Comparison of ENCODE assay signal across 13 cellular contexts in the genomic region with DNA sequence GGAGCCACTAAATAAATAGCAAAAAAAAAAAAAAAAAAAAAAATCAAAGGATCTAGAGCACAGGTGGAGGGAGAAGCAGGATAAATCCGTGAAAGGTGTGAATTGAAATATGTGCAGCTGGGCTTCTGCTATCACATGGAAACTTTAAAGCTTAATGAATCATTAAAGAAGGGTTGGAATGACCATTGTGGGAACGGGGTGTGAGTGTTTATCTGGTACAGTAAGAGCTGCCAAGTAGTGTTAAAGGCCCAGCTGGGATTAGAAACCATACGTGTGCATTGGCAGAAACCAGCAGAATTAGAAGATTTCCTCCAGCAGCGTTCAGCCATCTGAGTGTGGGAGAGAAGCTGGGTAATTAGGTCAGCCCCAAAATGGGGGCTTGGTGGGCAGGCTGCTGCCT. TPM values are rescaled to one million over a fixed set of nuclear protein-coding genes. Genes with fewer than 3 reads are reported as not detected.
DNase-seq lines count a peak whose midpoint lies in the region; ATAC-seq, FAIRE-seq and TF ChIP-seq lines count a peak whose summit lies in the region.
"Had no signal": no experiment of that assay in that cellular context is flagged by ENCODE, and none has a peak within 500 bp of the region (broad histone marks: within the 10 kb centered on the region; RNA-seq: fewer than 3 reads in every experiment).

No MANE protein-coding gene starts in this region.

- no peaks in the 10 kb centered on the region for H3K36me3 ChIP-seq in endothelial cell of umbilical vein (ENCODE audit: control insufficient read depth in 2 of 2, extremely low read depth in 1 of 2, insufficient read depth in 2 of 2, low read length in 2 of 2)
- no peaks in the 10 kb centered on the region for H3K36me3 ChIP-seq in liver (ENCODE audit: control insufficient read depth in 4 of 4, insufficient read depth in 3 of 4, low read depth in 1 of 4, low read length in 3 of 4)
- H3K36me3 ChIP-seq: right lobe of liver had no signal

- no peak overlapping the region for H3K27ac ChIP-seq in endothelial cell of umbilical vein (ENCODE audit: insufficient read depth, low read depth, low read length)
- H3K27ac ChIP-seq in liver (ENCODE audit: low read depth in 1 of 2, low read length in 2 of 2) = no peak overlapping the region
- H3K27ac ChIP-seq: right lobe of liver, SK-N-MC had no signal

- TF ChIP-seq CTCF in endothelial cell of umbilical vein (IDR thresholded peaks at IDR 0.05; ENCODE audit: extremely low read depth in 1 of 2, insufficient read depth in 1 of 2, low read depth in 1 of 2, low read length in 2 of 2) (no peak), liver (IDR thresholded peaks at IDR 0.05; ENCODE audit: low read depth, low read length, missing input control) (no peak), GM10248 (IDR thresholded peaks at IDR 0.05; ENCODE audit: control extremely low read depth, extremely low read depth, low read depth, missing control alignments) (no peak)

- no TSS peak for BruUV-seq in endothelial cell of umbilical vein (replicated peaks; lab: Mats Ljungman, UMichigan)

- H3K36me3 Mint-ChIP-seq in activated CD4-positive, alpha-beta T cell treated with anti-CD3 and anti-CD28 coated beads, Interleukin-2, amount 10 ng/mL, durations not matched to agents 24 days and 14 days (ENCODE audit: low read depth) = no peaks in the 10 kb centered on the region

- no peak for TF ChIP-seq POLR2A in endothelial cell of umbilical vein (IDR thresholded peaks at IDR 0.05; ENCODE audit: low read depth, low read length)

- TF ChIP-seq RAD21 in liver (IDR thresholded peaks at IDR 0.05) = no peak

- POLR2A ChIA-PET in endothelial cell of umbilical vein (lab: Charles Lee) = no interaction called here
- POLR2A ChIA-PET in GM10248 (lab: Yijun Ruan, JAX) = no interaction called here

- H2AFZ ChIP-seq in endothelial cell of umbilical vein (ENCODE audit: low read depth, low read length) = peak overlapping the region; percentile 6

- H3K27me3 ChIP-seq in endothelial cell of umbilical vein (ENCODE audit: control insufficient read depth in 2 of 2, insufficient read depth in 2 of 2, low read length in 2 of 2) = no peaks in the 10 kb centered on the region
- no peaks in the 10 kb centered on the region for H3K27me3 ChIP-seq in liver (ENCODE audit: control insufficient read depth in 4 of 4, insufficient read depth in 4 of 4, low read length in 3 of 4)
- H3K27me3 ChIP-seq: right lobe of liver had no signal

- no peaks in the 10 kb centered on the region for H3K9me1 ChIP-seq in endothelial cell of umbilical vein (replicated peaks; ENCODE audit: control insufficient read depth, extremely low read depth, insufficient read depth, low read length)

- H3K9me3 ChIP-seq in endothelial cell of umbilical vein (replicated peaks; ENCODE audit: control insufficient read depth, insufficient read depth, low read length) (no peaks in the 10 kb centered on the region), liver (ENCODE audit: control insufficient read depth in 4 of 4, low read length in 3 of 4) (no peaks in the 10 kb centered on the region)
- H3K9me3 ChIP-seq: right lobe of liver had no signal

- H3K4me1 Mint-ChIP-seq in activated CD4-positive, alpha-beta T cell treated with anti-CD3 and anti-CD28 coated beads, Interleukin-2, amount 10 ng/mL, durations not matched to agents 24 days and 14 days = peaks cover 3% of the 10 kb centered on the region
- H3K4me1 Mint-ChIP-seq: activated CD4-positive, alpha-beta T cell treated with anti-CD3 and anti-CD28 coated beads for 36 hours had no signal

- H3K79me2 ChIP-seq in endothelial cell of umbilical vein (ENCODE audit: control insufficient read depth, insufficient read depth, low read length) = no peaks in the 10 kb centered on the region

- no peak overlapping the region for H3K9ac ChIP-seq in endothelial cell of umbilical vein (replicated peaks; ENCODE audit: extremely low read depth, insufficient read depth, low read length)
- no peak overlapping the region for H3K9ac ChIP-seq in liver (ENCODE audit: low read depth in 1 of 2, low read length in 2 of 2)

- H3K4me2 ChIP-seq in endothelial cell of umbilical vein (ENCODE audit: insufficient read depth, low read length) = no peak overlapping the region

- H3K27me3 Mint-ChIP-seq in activated CD4-positive, alpha-beta T cell treated with anti-CD3 and anti-CD28 coated beads, Interleukin-2, amount 10 ng/mL, durations not matched to agents 24 days and 14 days = no peaks in the 10 kb centered on the region
- H3K27me3 Mint-ChIP-seq: activated CD4-positive, alpha-beta T cell treated with anti-CD3 and anti-CD28 coated beads for 36 hours had no signal

- no peak overlapping the region for H3K4me3 Mint-ChIP-seq in activated CD4-positive, alpha-beta T cell treated with anti-CD3 and anti-CD28 coated beads, Interleukin-2, amount 10 ng/mL, durations not matched to agents 24 days and 14 days
- H3K4me3 Mint-ChIP-seq: activated CD4-positive, alpha-beta T cell treated with anti-CD3 and anti-CD28 coated beads for 36 hours had no signal

- H3K4me1 ChIP-seq in endothelial cell of umbilical vein (ENCODE audit: control insufficient read depth, extremely low read depth, insufficient read depth, low read length) (no peaks in the 10 kb centered on the region), liver (ENCODE audit: control insufficient read depth in 4 of 4, insufficient read depth in 4 of 4, low read length in 3 of 4) (peaks cover 2 to 12% (median 9%) of the 10 kb centered on the region in 4 donors)

- CTCF ChIA-PET in endothelial cell of umbilical vein (lab: Charles Lee) = interaction anchor here (0.7 to 1.0 kb wide), 2 partner anchors 12 to 15 kb away, joined by 3 read pairs; no protein-coding TSS in a partner anchor
- CTCF ChIA-PET in GM10248 (lab: Yijun Ruan, JAX) = interaction anchor here (1.0 to 13.0 kb wide), 6 partner anchors 9 to 273 kb away, joined by 3 to 119 read pairs (median 4); a partner anchor contains a TSS

- no peak for FAIRE-seq in endothelial cell of umbilical vein (lab: Jason Lieb, UNC)

- 37% methylated on average over 4 of the region's 4 CpGs for WGBS in liver

- H3K9me3 Mint-ChIP-seq in activated CD4-positive, alpha-beta T cell treated with anti-CD3 and anti-CD28 coated beads, Interleukin-2, amount 10 ng/mL, durations not matched to agents 24 days and 14 days = no peaks in the 10 kb centered on the region

- H3K27ac Mint-ChIP-seq in activated CD4-positive, alpha-beta T cell treated with anti-CD3 and anti-CD28 coated beads, Interleukin-2, amount 10 ng/mL, durations not matched to agents 24 days and 14 days = no peak overlapping the region
- H3K27ac Mint-ChIP-seq: activated CD4-positive, alpha-beta T cell treated with anti-CD3 and anti-CD28 coated beads for 36 hours had no signal

- intact Hi-C loops in endothelial cell of umbilical vein (cut with micrococcal nuclease) = no loop called here
- intact Hi-C loops in activated CD4-positive, alpha-beta T cell treated with anti-CD3 and anti-CD28 coated beads, Interleukin-2, amount 10 ng/mL, durations not matched to agents 24 days and 14 days (cut with micrococcal nuclease) = no loop called here

- H3K4me3 ChIP-seq in endothelial cell of umbilical vein (replicated peaks in 1 of 3; ENCODE audit: insufficient read depth in 1 of 3, low read depth in 1 of 3, low read length in 3 of 3) = no peak overlapping the region
- H3K4me3 ChIP-seq in liver (ENCODE audit: low read depth in 1 of 3, low read length in 3 of 3) = no peak overlapping the region
- H3K4me3 ChIP-seq: right lobe of liver, SK-N-MC had no signal

- no peak for ATAC-seq in GM21723 (IDR thresholded peaks at IDR 0.05; ENCODE audit: unreplicated experiment)
- ATAC-seq: activated CD4-positive, alpha-beta T cell treated with anti-CD3 and anti-CD28 coated beads for 36 hours had no signal

- DNase-seq in A172 (ENCODE audit: low spot score) (peak; percentile 79), NCI-H446 treated with DMSO at 0.1 percent for 48 hours (lab: John Stamatoyannopoulos, UW) (peak; percentile 31), endothelial cell of umbilical vein (ENCODE audit: low read depth, low spot score) (no peak), NCI-H1417 (lab: John Stamatoyannopoulos, UW) (no peak), GM10248 (ENCODE audit: extremely low spot score) (no peak)
- DNase-seq in activated CD4-positive, alpha-beta T cell treated with anti-CD3 and anti-CD28 coated beads, Interleukin-2, amount 10 ng/mL, durations not matched to agents 24 days and 14 days = no peak
- DNase-seq: activated CD4-positive, alpha-beta T cell treated with anti-CD3 and anti-CD28 coated beads for 36 hours; activated effector memory CD4-positive, alpha-beta T cell treated with anti-CD3 and anti-CD28 coated beads, Interleukin-2, amount 50 U/mL, for 16 hours; NCI-H510A treated with DMSO at 0.1 percent for 48 hours had no signal

- dilution Hi-C loops in endothelial cell of umbilical vein (cut with MboI; ENCODE audit: extremely low pct_ligation_motif_present, low sequenced_read_pairs) = no loop called here

- no peaks in the 10 kb centered on the region for H4K20me1 ChIP-seq in endothelial cell of umbilical vein (replicated peaks; ENCODE audit: control insufficient read depth, extremely low read depth, insufficient read depth, low read length)

RNA-seq across cellular contexts. Expression of a gene that starts 13.4 kb away (rescaled TPM):
- 0.55 TPM in 1 of 2 replicates, not detected in the other for total RNA-seq in A172 (2014; rRNA removed; shearing (Covaris generic))
- total RNA-seq in endothelial cell of umbilical vein = not detected in 2 replicates
- polyA plus RNA-seq in endothelial cell of umbilical vein = not detected in 2 replicates
- not detected in 2 replicates for polyA plus RNA-seq in endothelial cell of umbilical vein (2011; cell fraction: cytosol; rRNA removed)
- polyA plus RNA-seq in endothelial cell of umbilical vein (2011; cell fraction: nucleus; rRNA removed) = not detected in 2 replicates
- polyA plus RNA-seq in endothelial cell of umbilical vein (2012) = not detected in 2 replicates
- 0.42 TPM in 1 of 2 replicates, not detected in the other for polyA minus RNA-seq in endothelial cell of umbilical vein
- polyA minus RNA-seq in endothelial cell of umbilical vein (2011; cell fraction: cytosol; rRNA and poly(A)+ RNA removed) = not detected
- polyA minus RNA-seq in endothelial cell of umbilical vein (2011; cell fraction: nucleus; rRNA and poly(A)+ RNA removed) = not detected in 2 replicates
- not detected for total RNA-seq in liver
- not detected for polyA plus RNA-seq in liver
- not detected in 2 replicates for total RNA-seq in activated CD4-positive, alpha-beta T cell treated with anti-CD3 and anti-CD28 coated beads, Interleukin-2, amount 10 ng/mL, durations not matched to agents 24 days and 14 days
- total RNA-seq: right lobe of liver had no signal

RNA-seq across cellular contexts. Expression of a gene that starts 20.2 kb away (rescaled TPM):
- total RNA-seq in A172 (2014; rRNA removed; shearing (Covaris generic)) = 0.38 and 2.3 TPM in 2 replicates
- total RNA-seq in endothelial cell of umbilical vein = 0.37 and 0.73 TPM in 2 replicates
- 0.96 and 1.0 TPM in 2 replicates for polyA plus RNA-seq in endothelial cell of umbilical vein
- polyA plus RNA-seq in endothelial cell of umbilical vein (2011; cell fraction: cytosol; rRNA removed) = 0.67 and 0.75 TPM in 2 replicates
- 0.63 and 0.74 TPM in 2 replicates for polyA plus RNA-seq in endothelial cell of umbilical vein (2011; cell fraction: nucleus; rRNA removed)
- 3.0 and 3.6 TPM in 2 replicates for polyA plus RNA-seq in endothelial cell of umbilical vein (2012)
- 2.5 and 4.0 TPM in 2 replicates for polyA minus RNA-seq in endothelial cell of umbilical vein
- polyA minus RNA-seq in endothelial cell of umbilical vein (2011; cell fraction: cytosol; rRNA and poly(A)+ RNA removed) = 2.8 TPM
- 0.58 TPM in 1 of 2 replicates, not detected in the other for polyA minus RNA-seq in endothelial cell of umbilical vein (2011; cell fraction: nucleus; rRNA and poly(A)+ RNA removed)
- 10 to 100 TPM in 1 of 2 donors, 1 to 10 TPM in 1; 5.6 to 11.5 TPM for total RNA-seq in liver
- 10 to 100 TPM; 11.4 to 12.2 TPM for polyA plus RNA-seq in liver
- total RNA-seq in activated CD4-positive, alpha-beta T cell treated with anti-CD3 and anti-CD28 coated beads, Interleukin-2, amount 10 ng/mL, durations not matched to agents 24 days and 14 days = 1.3 and 1.8 TPM in 2 replicates

RNA-seq across cellular contexts. Expression of a gene that starts 21.1 kb away (rescaled TPM):
- total RNA-seq in A172 (2014; rRNA removed; shearing (Covaris generic)) = 101 and 135 TPM in 2 replicates
- total RNA-seq in endothelial cell of umbilical vein = 7.2 and 7.3 TPM in 2 replicates
- 16.6 and 20.5 TPM in 2 replicates for polyA plus RNA-seq in endothelial cell of umbilical vein
- 8.3 and 10.8 TPM in 2 replicates for polyA plus RNA-seq in endothelial cell of umbilical vein (2011; cell fraction: cytosol; rRNA removed)
- 12.9 and 14.6 TPM in 2 replicates for polyA plus RNA-seq in endothelial cell of umbilical vein (2011; cell fraction: nucleus; rRNA removed)
- polyA plus RNA-seq in endothelial cell of umbilical vein (2012) = 8.8 and 12.4 TPM in 2 replicates
- 7.0 and 10.2 TPM in 2 replicates for polyA minus RNA-seq in endothelial cell of umbilical vein
- 3.7 TPM for polyA minus RNA-seq in endothelial cell of umbilical vein (2011; cell fraction: cytosol; rRNA and poly(A)+ RNA removed)
- polyA minus RNA-seq in endothelial cell of umbilical vein (2011; cell fraction: nucleus; rRNA and poly(A)+ RNA removed) = 2.5 and 2.9 TPM in 2 replicates
- total RNA-seq in liver = 1 to 10 TPM; 5.1 to 8.1 TPM
- 10 to 100 TPM; 17.0 to 22.5 TPM for polyA plus RNA-seq in liver
- 1.5 and 2.4 TPM in 2 replicates for total RNA-seq in activated CD4-positive, alpha-beta T cell treated with anti-CD3 and anti-CD28 coated beads, Interleukin-2, amount 10 ng/mL, durations not matched to agents 24 days and 14 days

RNA-seq across cellular contexts. Expression of a gene that starts 41.8 kb away (rescaled TPM):
- total RNA-seq in A172 (2014; rRNA removed; shearing (Covaris generic)) = 30.0 and 32.1 TPM in 2 replicates
- total RNA-seq in endothelial cell of umbilical vein (20.6 and 21.5 TPM in 2 replicates), liver (10 to 100 TPM; 16.5 to 20.8 TPM)
- polyA plus RNA-seq in endothelial cell of umbilical vein (17.9 and 22.0 TPM in 2 replicates), liver (10 to 100 TPM; 10.9 to 20.7 TPM)
- polyA plus RNA-seq in endothelial cell of umbilical vein (2011; cell fraction: cytosol; rRNA removed) = 15.3 and 15.9 TPM in 2 replicates
- polyA plus RNA-seq in endothelial cell of umbilical vein (2011; cell fraction: nucleus; rRNA removed) = 19.4 and 37.8 TPM in 2 replicates
- polyA plus RNA-seq in endothelial cell of umbilical vein (2012) = 12.3 and 12.6 TPM in 2 replicates
- 15.5 and 16.0 TPM in 2 replicates for polyA minus RNA-seq in endothelial cell of umbilical vein
- polyA minus RNA-seq in endothelial cell of umbilical vein (2011; cell fraction: cytosol; rRNA and poly(A)+ RNA removed) = 20.0 TPM
- polyA minus RNA-seq in endothelial cell of umbilical vein (2011; cell fraction: nucleus; rRNA and poly(A)+ RNA removed) = 8.5 and 14.7 TPM in 2 replicates
- 68.8 and 77.4 TPM in 2 replicates for total RNA-seq in activated CD4-positive, alpha-beta T cell treated with anti-CD3 and anti-CD28 coated beads, Interleukin-2, amount 10 ng/mL, durations not matched to agents 24 days and 14 days

RNA-seq across cellular contexts. Expression of a gene that starts 50.4 kb away (rescaled TPM):
- 224 and 246 TPM in 2 replicates for total RNA-seq in A172 (2014; rRNA removed; shearing (Covaris generic))
- 186 and 212 TPM in 2 replicates for total RNA-seq in endothelial cell of umbilical vein
- 63.9 and 87.3 TPM in 2 replicates for polyA plus RNA-seq in endothelial cell of umbilical vein
- polyA plus RNA-seq in endothelial cell of umbilical vein (2011; cell fraction: cytosol; rRNA removed) = 71.3 and 83.7 TPM in 2 replicates
- 334 and 381 TPM in 2 replicates for polyA plus RNA-seq in endothelial cell of umbilical vein (2011; cell fraction: nucleus; rRNA removed)
- 120 and 171 TPM in 2 replicates for polyA plus RNA-seq in endothelial cell of umbilical vein (2012)
- polyA minus RNA-seq in endothelial cell of umbilical vein = 129 and 158 TPM in 2 replicates
- 105 TPM for polyA minus RNA-seq in endothelial cell of umbilical vein (2011; cell fraction: cytosol; rRNA and poly(A)+ RNA removed)
- 263 and 290 TPM in 2 replicates for polyA minus RNA-seq in endothelial cell of umbilical vein (2011; cell fraction: nucleus; rRNA and poly(A)+ RNA removed)
- 100 to 1,000 TPM in 1 of 2 donors, 10 to 100 TPM in 1; 94.6 to 181 TPM for total RNA-seq in liver
- 10 to 100 TPM; 23.4 to 65.4 TPM for polyA plus RNA-seq in liver
- 278 and 280 TPM in 2 replicates for total RNA-seq in activated CD4-positive, alpha-beta T cell treated with anti-CD3 and anti-CD28 coated beads, Interleukin-2, amount 10 ng/mL, durations not matched to agents 24 days and 14 days

Comparison
In these comparisons a context has a peak if more than half of its experiments do, and no peak if none do; other contexts are left out.
1. DNase-seq: peak in A172 (single experiment) and NCI-H446 treated with DMSO at 0.1 percent for 48 hours (single experiment); none in endothelial cell of umbilical vein (single experiment), activated CD4-positive, alpha-beta T cell treated with anti-CD3 and anti-CD28 coated beads, Interleukin-2, amount 10 ng/mL, durations not matched to agents 24 days and 14 days (single experiment), NCI-H1417 (0 of 3) and GM10248 (single experiment).
2. RNA of a gene that starts 21.1 kb away (total RNA-seq): 101 to 135 TPM in A172; 5.1 to 8.1 TPM in liver, 7.2 to 7.3 TPM in endothelial cell of umbilical vein and 1.5 to 2.4 TPM in activated CD4-positive, alpha-beta T cell treated with anti-CD3 and anti-CD28 coated beads, Interleukin-2, amount 10 ng/mL, durations not matched to agents 24 days and 14 days; every median in the first group is over 10 times any median in the second.